Comparison of ENCODE assay signal across 22 cellular contexts in genomic region chr18:27493182-27493581, GRCh38.
"Had no signal": no experiment of that assay in that cellular context is flagged by ENCODE, and none has a peak within 500 bp of the region (broad histone marks: within the 10 kb centered on the region; RNA-seq: fewer than 3 reads in every experiment).

No MANE protein-coding gene starts in this region.

- H3K27me3 Mint-ChIP-seq: dendritic cell treated with granulocyte-macrophage colony-stimulating factor and Interleukin-4, amounts not matched to agents 40 ng/mL and 50 ng/mL, for 4 days had no signal

- H3K27ac ChIP-seq: colonic mucosa, esophagus muscularis mucosa, foreskin keratinocyte, gastroesophageal sphincter, heart left ventricle, hepatocyte, left lung, lower lobe of right lung had no signal

- H3K27me3 ChIP-seq: colonic mucosa, esophagus muscularis mucosa, foreskin keratinocyte, heart left ventricle, hepatocyte, left lung had no signal

- H3K4me1 Mint-ChIP-seq: immature natural killer cell; naive thymus-derived CD4-positive, alpha-beta T cell had no signal

- H3K27ac Mint-ChIP-seq: dendritic cell treated with granulocyte-macrophage colony-stimulating factor and Interleukin-4, amounts not matched to agents 40 ng/mL and 50 ng/mL, for 4 days; immature natural killer cell; naive thymus-derived CD4-positive, alpha-beta T cell had no signal

- H3K4me1 ChIP-seq: colonic mucosa, esophagus muscularis mucosa, foreskin keratinocyte, gastroesophageal sphincter, heart left ventricle, left lung, lower lobe of right lung had no signal

- H3K4me3 ChIP-seq: colonic mucosa, esophagus muscularis mucosa, gastroesophageal sphincter, heart left ventricle, hepatocyte, left lung, lower lobe of right lung had no signal

- ATAC-seq: foreskin keratinocyte; gastroesophageal sphincter; heart left ventricle; left cardiac atrium; left lung; left ventricle myocardium superior; lower lobe of right lung; naive thymus-derived CD4-positive, alpha-beta T cell had no signal

- H3K79me2 ChIP-seq: hepatocyte had no signal

- DNase-seq: colonic mucosa; cortex of kidney; effector CD4-positive, alpha-beta T cell; effector memory CD4-positive, alpha-beta T cell; foreskin keratinocyte; heart left ventricle; hypothalamus; immature natural killer cell; left cardiac atrium; left lung; left ventricle myocardium superior; lower lobe of right lung; mesenchymal stem cell; midbrain; naive thymus-derived CD4-positive, alpha-beta T cell had no signal

- H2AFZ ChIP-seq: hepatocyte had no signal

- H3K4me2 ChIP-seq: hepatocyte had no signal

- H3K4me3 Mint-ChIP-seq: dendritic cell treated with granulocyte-macrophage colony-stimulating factor and Interleukin-4, amounts not matched to agents 40 ng/mL and 50 ng/mL, for 4 days; immature natural killer cell; naive thymus-derived CD4-positive, alpha-beta T cell had no signal

- H3K36me3 ChIP-seq: colonic mucosa, esophagus muscularis mucosa, gastroesophageal sphincter, heart left ventricle, left lung, lower lobe of right lung had no signal

- H3K9me3 ChIP-seq: colonic mucosa, esophagus muscularis mucosa, gastroesophageal sphincter, heart left ventricle, left lung, lower lobe of right lung had no signal

- H3K36me3 Mint-ChIP-seq: immature natural killer cell; naive thymus-derived CD4-positive, alpha-beta T cell had no signal

- FAIRE-seq: endothelial cell of umbilical vein, frontal cortex, keratinocyte had no signal
